In the genomic region with DNA sequence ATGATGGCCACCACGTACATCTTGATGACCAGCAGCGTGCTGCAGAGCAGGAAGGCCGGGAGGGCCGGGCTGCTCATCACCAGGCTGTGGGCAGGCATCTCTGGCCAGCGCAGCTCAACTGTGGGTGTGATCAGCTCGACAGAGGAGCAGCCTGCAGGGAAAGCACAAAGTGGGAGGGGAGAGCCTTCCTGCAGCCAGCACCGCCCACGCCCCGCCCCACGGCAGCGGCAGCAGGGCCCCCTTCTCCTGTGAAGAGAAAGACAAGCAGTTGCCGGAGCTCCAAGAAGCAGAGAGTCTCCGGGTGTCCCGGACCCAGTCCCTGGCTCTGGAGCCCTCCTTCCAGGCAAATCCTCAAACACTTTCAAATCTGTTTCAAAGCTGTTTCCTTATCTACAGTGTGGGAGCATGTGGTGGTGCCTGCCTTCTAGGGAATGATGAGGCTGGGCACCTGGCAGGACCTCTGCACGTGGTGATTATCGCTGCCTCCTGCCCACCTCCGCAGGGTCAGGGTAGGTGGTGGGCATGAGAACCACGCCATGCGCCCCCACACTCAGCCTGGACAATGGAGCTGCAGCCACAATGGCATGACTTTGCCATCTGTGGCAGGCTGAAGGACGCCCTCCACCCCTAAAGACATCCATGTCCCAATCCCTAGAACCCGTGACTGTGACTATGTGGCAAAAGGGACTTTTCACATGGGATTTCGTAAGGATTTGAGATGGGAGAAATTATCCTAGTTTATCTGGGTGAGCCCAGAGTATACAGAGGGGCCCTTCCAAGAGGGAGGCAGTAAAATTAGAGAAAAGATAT, we compare ENCODE assay signal across 8 cellular contexts.
DNase-seq lines count a peak whose midpoint lies in the region; ATAC-seq and TF ChIP-seq lines count a peak whose summit lies in the region.

TSS of gene PTGES (minus strand) at position 128 of the 810 bp plus-strand sequence. CDS start at position 98, 30 bp downstream.

- no peak for TF ChIP-seq CTCF in GM10248 (IDR thresholded peaks at IDR 0.05; ENCODE audit: control extremely low read depth, extremely low read depth, low read depth, missing control alignments)
- no peak for TF ChIP-seq CTCF in nephron progenitor cell (IDR thresholded peaks at IDR 0.05)

- no peak for ATAC-seq in HG02763 (IDR thresholded peaks at IDR 0.05; ENCODE audit: unreplicated experiment)
- no peak for ATAC-seq in GM18502 (IDR thresholded peaks at IDR 0.05; ENCODE audit: poor library complexity, unreplicated experiment)

- no peak within 1 kb of the TSS for H3K27ac Mint-ChIP-seq in activated T-cell treated with anti-CD3 and anti-CD28 coated beads, Interleukin-2, amount 50 U/mL, for 24 hours
- H3K27ac Mint-ChIP-seq in nephron progenitor cell, result no peak within 1 kb of the TSS

- H3K27me3 Mint-ChIP-seq in activated T-cell treated with anti-CD3 and anti-CD28 coated beads, Interleukin-2, amount 50 U/mL, for 24 hours, result peaks cover 15% of the 10 kb centered on the region
- peaks cover 14% of the 10 kb centered on the region for H3K27me3 Mint-ChIP-seq in nephron progenitor cell (ENCODE audit: low read depth, poor library complexity)

- CTCF ChIA-PET in GM10248 (lab: Yijun Ruan, JAX), result interaction anchor here (1.2 to 2.8 kb wide), 2 partner anchors 15 to 26 kb away, joined by 6 to 7 read pairs; no protein-coding TSS in a partner anchor

- H3K9me3 Mint-ChIP-seq in activated T-cell treated with anti-CD3 and anti-CD28 coated beads, Interleukin-2, amount 50 U/mL, for 24 hours, result no peaks in the 10 kb centered on the region
- no peaks in the 10 kb centered on the region for H3K9me3 Mint-ChIP-seq in nephron progenitor cell

- peaks cover 23% of the 10 kb centered on the region for H3K4me1 Mint-ChIP-seq in activated T-cell treated with anti-CD3 and anti-CD28 coated beads, Interleukin-2, amount 50 U/mL, for 24 hours (ENCODE audit: low read depth)
- H3K4me1 Mint-ChIP-seq in nephron progenitor cell, result peaks cover 44% of the 10 kb centered on the region

- no peak within 1 kb of the TSS for H3K4me3 Mint-ChIP-seq in activated T-cell treated with anti-CD3 and anti-CD28 coated beads, Interleukin-2, amount 50 U/mL, for 24 hours
- H3K4me3 Mint-ChIP-seq in nephron progenitor cell, result peak within 1 kb of the TSS; percentile 72

- no peaks in the 10 kb centered on the region for H3K36me3 Mint-ChIP-seq in activated T-cell treated with anti-CD3 and anti-CD28 coated beads, Interleukin-2, amount 50 U/mL, for 24 hours (ENCODE audit: low read depth)
- no peaks in the 10 kb centered on the region for H3K36me3 Mint-ChIP-seq in nephron progenitor cell (ENCODE audit: low read depth)

- DNase-seq in GM10248 (ENCODE audit: extremely low spot score) (peak; percentile 65), NCI-H748 (lab: John Stamatoyannopoulos, UW; ENCODE audit: unreplicated experiment) (peak; percentile 56), fibroblast of gingiva (ENCODE audit: low read depth) (peak; percentile 83), nephron progenitor cell (peak; percentile 87), stromal cell of bone marrow (ENCODE audit: low read depth) (peak; percentile 79)
- DNase-seq in activated T-cell treated with anti-CD3 and anti-CD28 coated beads, Interleukin-2, amount 50 U/mL, for 24 hours, result peak; percentile 62

- POLR2A ChIA-PET in GM10248 (lab: Yijun Ruan, JAX), result no interaction called here
